ENCODE assay signal across 8 cellular contexts in the genomic region with DNA sequence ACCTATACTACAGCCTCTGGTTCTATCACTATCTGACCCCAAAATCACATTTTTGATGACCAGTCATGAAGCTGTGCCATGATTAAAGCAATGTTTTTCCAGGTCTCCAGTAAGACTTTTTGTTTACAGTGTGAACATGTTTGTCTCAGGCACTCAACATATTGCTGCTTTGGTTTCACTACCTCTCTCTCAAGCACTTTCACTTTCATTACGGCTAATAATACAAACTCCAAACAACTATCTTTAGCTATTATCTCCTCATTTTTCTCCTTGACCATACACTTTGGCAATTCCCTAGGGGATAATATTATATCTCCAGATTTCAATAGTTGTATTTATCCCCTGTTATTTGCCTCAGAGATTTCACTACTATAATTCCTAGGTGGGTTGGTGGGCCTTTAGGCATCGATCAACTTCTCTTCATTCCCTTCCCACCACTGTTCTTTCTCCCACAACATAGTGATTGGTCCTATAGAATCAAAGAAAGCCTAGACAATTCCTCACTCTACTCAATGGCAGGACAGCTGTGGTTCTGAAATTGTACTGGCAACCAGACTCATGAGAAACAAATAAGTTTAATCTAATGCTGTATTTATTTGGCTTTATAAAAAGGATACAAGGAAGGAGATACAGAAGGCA.
DNase-seq lines count a peak whose midpoint lies in the region; ATAC-seq and TF ChIP-seq lines count a peak whose summit lies in the region.

No MANE protein-coding gene starts in this region.

- H3K27ac ChIP-seq in breast epithelium: peak overlapping the region in 1 of 2 donors; percentile 22

- H3K4me3 ChIP-seq in GM08714 (ENCODE audit: low read length) (peak overlapping the region; percentile 30; the same call in 1 of the 2 replicates), breast epithelium (peak overlapping the region; percentile 7 to 51 (median 16))

- TF ChIP-seq CTCF in GM20000 (IDR thresholded peaks at IDR 0.05; ENCODE audit: extremely low read depth, missing control alignments): no peak
- TF ChIP-seq CTCF in breast epithelium (IDR thresholded peaks at IDR 0.05): no peak

- no peaks in the 10 kb centered on the region for H3K27me3 ChIP-seq in breast epithelium

- no peaks in the 10 kb centered on the region for H3K4me1 ChIP-seq in breast epithelium

- TF ChIP-seq POLR2A in breast epithelium (IDR thresholded peaks at IDR 0.05): no peak
- no peak for TF ChIP-seq POLR2A in erythroblast (IDR thresholded peaks at IDR 0.05; ENCODE audit: low read length)

- H3K36me3 ChIP-seq in breast epithelium: no peaks in the 10 kb centered on the region

- H3K9me3 ChIP-seq in breast epithelium: no peaks in the 10 kb centered on the region

- peak; percentile 25 for DNase-seq in GM20000 (ENCODE audit: low spot score)
- no peak for DNase-seq in breast epithelium (ENCODE audit: low spot score in 2 of 2)
- no peak for DNase-seq in erythroblast (lab: John Stamatoyannopoulos, UW)
- no peak for DNase-seq in stimulated activated CD4-positive, alpha-beta T cell treated with anti-CD3 and anti-CD28 coated beads, Interleukin-4, amount 100 ng/mL, for 1 hour
- no peak for DNase-seq in germinal center (ENCODE audit: low spot score)
- no peak for DNase-seq in NCI-H2171 treated with DMSO at 0.1 percent for 48 hours (lab: John Stamatoyannopoulos, UW)

- intact Hi-C loops in breast epithelium (cut with DNase I; ENCODE audit: low total_unique reads): no loop called here

- ATAC-seq in HG03520 (IDR thresholded peaks at IDR 0.05; ENCODE audit: unreplicated experiment): peak; percentile 84
